In genomic region chr15:85414037-85414436, GRCh38 we compare ENCODE assay signal across 11 cellular contexts. TPM values are rescaled to one million over a fixed set of nuclear protein-coding genes. Genes with fewer than 3 reads are reported as not detected.
DNase-seq lines count a peak whose midpoint lies in the region; ATAC-seq, FAIRE-seq and TF ChIP-seq lines count a peak whose summit lies in the region.
"Had no signal": no experiment of that assay in that cellular context is flagged by ENCODE, and none has a peak within 500 bp of the region (broad histone marks: within the 10 kb centered on the region; RNA-seq: fewer than 3 reads in every experiment).

No MANE protein-coding gene starts in this region.

- peaks cover 7 to 28% of the 10 kb centered on the region in 2 experiments for H3K4me1 ChIP-seq in SK-N-SH (ENCODE audit: control insufficient read depth in 1 of 2, insufficient read depth in 2 of 2, low read depth in 1 of 2, low read length in 1 of 2)
- H3K4me1 ChIP-seq in OCI-LY7 (ENCODE audit: insufficient read depth, low read length, poor library complexity, severe bottlenecking): peaks cover 68% of the 10 kb centered on the region
- H3K4me1 ChIP-seq in endothelial cell of umbilical vein (ENCODE audit: control insufficient read depth, extremely low read depth, insufficient read depth, low read length): peaks cover 34% of the 10 kb centered on the region
- H3K4me1 ChIP-seq in skeletal muscle satellite cell (ENCODE audit: control insufficient read depth, insufficient read depth, low read length): peaks cover 45% of the 10 kb centered on the region

- no peaks in the 10 kb centered on the region for H3K9me2 ChIP-seq in SK-N-SH
- no peaks in the 10 kb centered on the region for H3K9me2 ChIP-seq in OCI-LY7 (ENCODE audit: insufficient read depth, low read length)

- H3K36me3 ChIP-seq in SK-N-SH (replicated peaks in 1 of 2; ENCODE audit: control insufficient read depth in 1 of 2, insufficient read depth in 2 of 2, low read length in 1 of 2): no peaks in the 10 kb centered on the region
- H3K36me3 ChIP-seq in OCI-LY7 (ENCODE audit: insufficient read depth, low read length): peaks cover 13% of the 10 kb centered on the region
- H3K36me3 ChIP-seq in endothelial cell of umbilical vein (ENCODE audit: control insufficient read depth in 2 of 2, extremely low read depth in 1 of 2, insufficient read depth in 2 of 2, low read length in 2 of 2): no peaks in the 10 kb centered on the region
- no peaks in the 10 kb centered on the region for H3K36me3 ChIP-seq in skeletal muscle satellite cell (ENCODE audit: insufficient read depth, low read length)

- no peak for TF ChIP-seq RAD21 in SK-N-SH (IDR thresholded peaks at IDR 0.05; ENCODE audit: low read length)

- ATAC-seq in SK-N-SH treated with all-trans-retinoic acid at 6 μM for 48 hours (no peak), GM18858 (IDR thresholded peaks at IDR 0.05; ENCODE audit: unreplicated experiment) (no peak)

- CTCF ChIA-PET in SK-N-SH (lab: Yijun Ruan, JAX) (interaction anchor here (0.9 to 1.4 kb wide), 2 partner anchors 12 to 84 kb away, joined by 3 to 5 read pairs; no protein-coding TSS in a partner anchor), OCI-LY7 (lab: Charles Lee; ENCODE audit: unreplicated experiment) (interaction anchor here (1.0 to 3.3 kb wide), 5 partner anchors 9 to 117 kb away, joined by 4 to 24 read pairs (median 7); no protein-coding TSS in a partner anchor), endothelial cell of umbilical vein (lab: Charles Lee) (interaction anchor here (0.6 to 5.0 kb wide), 28 partner anchors 10 to 134 kb away, joined by 3 to 107 read pairs (median 5); partner anchors contain the start of gene AKAP13)

- peak overlapping the region; percentile 37; the same call in 1 of the 2 replicates for H3K9ac ChIP-seq in SK-N-SH
- peak overlapping the region; percentile 76 for H3K9ac ChIP-seq in endothelial cell of umbilical vein (replicated peaks; ENCODE audit: extremely low read depth, insufficient read depth, low read length)
- H3K9ac ChIP-seq in skeletal muscle satellite cell (ENCODE audit: low read depth, low read length): peak overlapping the region; percentile 69

- BruUV-seq in OCI-LY7 (replicated peaks; lab: Mats Ljungman, UMichigan) (no TSS peak), endothelial cell of umbilical vein (replicated peaks; lab: Mats Ljungman, UMichigan) (TSS peak; percentile 94)

- peaks cover 11% of the 10 kb centered on the region for H3F3A ChIP-seq in SK-N-SH (replicated peaks; ENCODE audit: insufficient read depth)

- POLR2A ChIA-PET in SK-N-SH (lab: Yijun Ruan, JAX) (no interaction called here), OCI-LY7 (lab: Charles Lee) (interaction anchor here (0.5 to 8.8 kb wide), 15 partner anchors 11 to 117 kb away, joined by 3 to 109 read pairs (median 5); partner anchors contain the start of gene AKAP13), endothelial cell of umbilical vein (lab: Charles Lee) (interaction anchor here (1.0 to 1.5 kb wide), 2 partner anchors 9 to 34 kb away, joined by 6 to 10 read pairs; partner anchors contain the start of gene AKAP13)

- no peaks in the 10 kb centered on the region for H3K9me1 ChIP-seq in endothelial cell of umbilical vein (replicated peaks; ENCODE audit: control insufficient read depth, extremely low read depth, insufficient read depth, low read length)

- H3K4me2 ChIP-seq in SK-N-SH (peak overlapping the region; percentile 48), OCI-LY7 (ENCODE audit: low read length) (peak overlapping the region; percentile 84), endothelial cell of umbilical vein (ENCODE audit: insufficient read depth, low read length) (peak overlapping the region; percentile 67), skeletal muscle satellite cell (ENCODE audit: low read length) (peak overlapping the region; percentile 76)

- H3K27me3 ChIP-seq in SK-N-SH (ENCODE audit: insufficient read depth) (no peaks in the 10 kb centered on the region), endothelial cell of umbilical vein (ENCODE audit: control insufficient read depth in 2 of 2, insufficient read depth in 2 of 2, low read length in 2 of 2) (no peaks in the 10 kb centered on the region), skeletal muscle satellite cell (ENCODE audit: control insufficient read depth, insufficient read depth, low read length) (no peaks in the 10 kb centered on the region)

- H3K27ac ChIP-seq in SK-N-SH (ENCODE audit: low read depth in 2 of 2, low read length in 1 of 2) (peak overlapping the region; percentile 43 to 91), OCI-LY7 (ENCODE audit: low read depth, low read length, poor library complexity, severe bottlenecking) (peak overlapping the region; percentile 71), endothelial cell of umbilical vein (ENCODE audit: insufficient read depth, low read depth, low read length) (peak overlapping the region; percentile 77)

- FAIRE-seq in endothelial cell of umbilical vein (lab: Jason Lieb, UNC) (no peak), RCC 7860 (lab: Jason Lieb, UNC) (no peak)
- FAIRE-seq: A204.1, frontal cortex had no signal

- H4K20me1 ChIP-seq in SK-N-SH (ENCODE audit: insufficient read depth): no peaks in the 10 kb centered on the region; the same call in 1 of the 2 replicates
- H4K20me1 ChIP-seq in OCI-LY7 (ENCODE audit: insufficient read depth, low read length): peaks cover 36% of the 10 kb centered on the region
- H4K20me1 ChIP-seq in endothelial cell of umbilical vein (replicated peaks; ENCODE audit: control insufficient read depth, extremely low read depth, insufficient read depth, low read length): no peaks in the 10 kb centered on the region

- intact Hi-C loops in OCI-LY7 (cut with micrococcal nuclease; ENCODE audit: unreplicated experiment) (loop anchor here (1.0 kb wide), 1 partner anchor 118 kb away; no protein-coding TSS in a partner anchor), endothelial cell of umbilical vein (cut with micrococcal nuclease) (loop anchor here (1.0 kb wide), 2 partner anchors 83 to 118 kb away; no protein-coding TSS in a partner anchor)

- dilution Hi-C loops in endothelial cell of umbilical vein (cut with MboI; ENCODE audit: extremely low pct_ligation_motif_present, low sequenced_read_pairs): no loop called here

- TF ChIP-seq EP300 in SK-N-SH (IDR thresholded peaks at IDR 0.05; ENCODE audit: borderline replicate concordance in 1 of 2, low read depth in 1 of 2, low read length in 1 of 2): no peak

- no peak for DNase-seq in SK-N-SH
- no peak for DNase-seq in OCI-LY7 (ENCODE audit: low spot score)
- peak; percentile 29 for DNase-seq in endothelial cell of umbilical vein (ENCODE audit: low read depth, low spot score)
- DNase-seq in H4 (ENCODE audit: low spot score): no peak
- no peak for DNase-seq in RCC 7860 (ENCODE audit: low spot score)
- DNase-seq: midbrain had no signal

- no peak for TF ChIP-seq POLR2A in endothelial cell of umbilical vein (IDR thresholded peaks at IDR 0.05; ENCODE audit: low read depth, low read length)

- peaks cover 91% of the 10 kb centered on the region for H3K79me2 ChIP-seq in SK-N-SH (ENCODE audit: insufficient read depth)
- peaks cover 100% of the 10 kb centered on the region for H3K79me2 ChIP-seq in OCI-LY7 (ENCODE audit: insufficient read depth, low read depth, low read length)
- H3K79me2 ChIP-seq in endothelial cell of umbilical vein (ENCODE audit: control insufficient read depth, insufficient read depth, low read length): peaks cover 77% of the 10 kb centered on the region

- no peak overlapping the region for H2AFZ ChIP-seq in SK-N-SH (ENCODE audit: low read depth)
- no peak overlapping the region for H2AFZ ChIP-seq in OCI-LY7 (ENCODE audit: low read length)
- H2AFZ ChIP-seq in endothelial cell of umbilical vein (ENCODE audit: low read depth, low read length): no peak overlapping the region

- 80% methylated on average over 4 of the region's 4 CpGs for WGBS in SK-N-SH (ENCODE audit: low lambda C conversion rate)

- H3K4me3 ChIP-seq in SK-N-SH (ENCODE audit: low read depth in 2 of 2, low read length in 1 of 2) (no peak overlapping the region), OCI-LY7 (ENCODE audit: low read depth, low read length, poor library complexity, severe bottlenecking) (peak overlapping the region; percentile 49), endothelial cell of umbilical vein (replicated peaks in 1 of 3; ENCODE audit: insufficient read depth in 1 of 3, low read depth in 1 of 3, low read length in 3 of 3) (no peak overlapping the region), skeletal muscle satellite cell (ENCODE audit: low read length) (no peak overlapping the region)

- TF ChIP-seq CTCF in SK-N-SH (IDR thresholded peaks at IDR 0.05) (no peak), OCI-LY7 (conservative IDR thresholded peaks at IDR 0.05; ENCODE audit: low read length) (no peak), endothelial cell of umbilical vein (IDR thresholded peaks at IDR 0.05; ENCODE audit: extremely low read depth in 1 of 2, insufficient read depth in 1 of 2, low read depth in 1 of 2, low read length in 2 of 2) (no peak)

- H3K9me3 ChIP-seq in SK-N-SH: no peaks in the 10 kb centered on the region
- H3K9me3 ChIP-seq in OCI-LY7 (ENCODE audit: low read length): no peaks in the 10 kb centered on the region
- H3K9me3 ChIP-seq in endothelial cell of umbilical vein (replicated peaks; ENCODE audit: control insufficient read depth, insufficient read depth, low read length): no peaks in the 10 kb centered on the region
- no peaks in the 10 kb centered on the region for H3K9me3 ChIP-seq in skeletal muscle satellite cell (replicated peaks; ENCODE audit: low read length)

TF ChIP-seq in SK-N-SH, 30 proteins besides CTCF, POLR2A, EP300 and RAD21 (continues in another document):
- TF ChIP-seq MXI1 (IDR thresholded peaks at IDR 0.05; ENCODE audit: low read depth, low read length): no peak

TF ChIP-seq in SK-N-SH treated with all-trans-retinoic acid at 6 μM for 48 hours, 23 proteins besides CTCF, POLR2A, EP300 and RAD21 (continues in another document):
- no peak for TF ChIP-seq SNAI2 (CRISPR knock-in tag; IDR thresholded peaks at IDR 0.05)
- TF ChIP-seq ZC3H10 (CRISPR knock-in tag; IDR thresholded peaks at IDR 0.05): no peak

RNA-seq across cellular contexts. Expression of gene AKAP13, which starts 33.6 kb away (rescaled TPM):
- polyA plus RNA-seq in SK-N-SH (2012; rRNA removed) (6.7 and 8.4 TPM in 2 replicates), endothelial cell of umbilical vein (20.8 and 22.8 TPM in 2 replicates)
- 4.2 and 4.7 TPM in 2 replicates for polyA plus RNA-seq in SK-N-SH (2012; cell fraction: cytosol; rRNA removed)
- polyA plus RNA-seq in SK-N-SH (2012; cell fraction: nucleus; rRNA removed): 33.8 and 50.9 TPM in 2 replicates
- total RNA-seq in OCI-LY7 (2014; rRNA removed; shearing (Covaris generic)): 124 and 140 TPM in 2 replicates
- total RNA-seq in OCI-LY7 (2022) (250 and 261 TPM in 2 replicates), endothelial cell of umbilical vein (80.3 and 87.8 TPM in 2 replicates)
- polyA plus RNA-seq in endothelial cell of umbilical vein (2011; cell fraction: cytosol; rRNA removed): 14.3 and 15.7 TPM in 2 replicates
- 56.1 and 74.7 TPM in 2 replicates for polyA plus RNA-seq in endothelial cell of umbilical vein (2011; cell fraction: nucleus; rRNA removed)
- polyA plus RNA-seq in endothelial cell of umbilical vein (2012): 30.6 and 35.5 TPM in 2 replicates
- 113 and 119 TPM in 2 replicates for polyA minus RNA-seq in endothelial cell of umbilical vein
- polyA minus RNA-seq in endothelial cell of umbilical vein (2011; cell fraction: cytosol; rRNA and poly(A)+ RNA removed): 55.7 TPM
- 234 and 316 TPM in 2 replicates for polyA minus RNA-seq in endothelial cell of umbilical vein (2011; cell fraction: nucleus; rRNA and poly(A)+ RNA removed)
- total RNA-seq in skeletal muscle satellite cell (2012; rRNA removed): 47.1 and 51.5 TPM in 2 replicates
- 13.8 and 16.6 TPM in 2 replicates for total RNA-seq in H4 (2014; rRNA removed; shearing (Covaris generic))
